Comparison of ENCODE assay signal across 14 cellular contexts in the genomic region with DNA sequence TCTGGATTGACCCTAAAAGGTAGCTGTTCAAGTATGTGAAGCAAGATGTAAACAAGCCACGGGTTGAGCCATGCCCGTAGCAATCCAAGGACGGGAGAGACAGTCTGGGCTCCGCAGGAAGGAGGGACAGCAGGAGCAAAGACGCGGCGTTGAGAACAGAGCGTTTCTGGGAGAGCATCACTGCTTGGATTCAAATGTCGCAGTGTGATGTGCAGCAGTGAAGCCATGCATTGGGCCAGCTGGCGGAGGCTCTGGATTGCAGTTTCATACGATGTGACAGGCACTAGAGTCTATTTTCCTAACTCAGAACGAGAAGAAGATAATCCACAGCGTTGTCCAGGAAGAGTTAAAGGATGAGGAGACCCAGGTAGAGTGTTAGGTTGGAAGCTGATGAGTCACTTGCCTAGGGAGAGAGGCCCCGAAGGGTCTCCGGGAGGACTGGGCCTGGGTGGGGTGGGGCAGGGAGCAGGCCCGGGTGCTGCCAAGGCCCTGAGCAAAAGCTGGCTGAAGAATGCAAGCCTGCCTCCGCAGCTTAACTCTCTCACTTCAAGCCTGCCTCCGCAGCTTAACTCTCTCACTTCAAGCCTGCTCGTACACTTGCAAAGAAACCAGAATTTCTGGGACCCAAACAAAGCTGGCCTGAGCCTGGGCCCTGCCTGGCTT. TPM values are rescaled to one million over a fixed set of nuclear protein-coding genes. Genes with fewer than 3 reads are reported as not detected.
DNase-seq lines count a peak whose midpoint lies in the region; ATAC-seq, FAIRE-seq and TF ChIP-seq lines count a peak whose summit lies in the region.
"Had no signal": no experiment of that assay in that cellular context is flagged by ENCODE, and none has a peak within 500 bp of the region (broad histone marks: within the 10 kb centered on the region; RNA-seq: fewer than 3 reads in every experiment).

No MANE protein-coding gene starts in this region.

- 67 to 82% (median 77%) methylated on average over 19 of the region's 19 CpGs for WGBS in spleen, 5 donors
- 61 to 69% (median 67%) methylated on average over 19 of the region's 19 CpGs for WGBS in small intestine, 3 donors

- no peak for TF ChIP-seq POLR2A in spleen (IDR thresholded peaks at IDR 0.05)

- H3K27ac ChIP-seq in GM23338 (ENCODE audit: low read depth) = no peak overlapping the region
- peak overlapping the region; percentile 60 for H3K27ac ChIP-seq in caudate nucleus (ENCODE audit: low read depth, low read length)
- peak overlapping the region; percentile 66 for H3K27ac ChIP-seq in lower lobe of right lung
- H3K27ac ChIP-seq in spleen = peak overlapping the region in 5 of 8 donors; percentile 20 to 79 (median 50)
- H3K27ac ChIP-seq in small intestine (ENCODE audit: low read depth in 1 of 2, low read length in 1 of 2) = peak overlapping the region in 1 of 2 donors; percentile 6

- ATAC-seq in GM23338 = peak; percentile 14
- ATAC-seq in lower lobe of right lung = peak; percentile 7 to 30
- no peak for ATAC-seq in HG03045 (IDR thresholded peaks at IDR 0.05; ENCODE audit: unreplicated experiment)

- peak overlapping the region; percentile 29; the same call in 1 of the 2 replicates for H3K27ac Mint-ChIP-seq in GM23338
- H3K27ac Mint-ChIP-seq in activated CD4-positive, alpha-beta memory T cell treated with anti-CD3 and anti-CD28 coated beads, Interleukin-2, amount 10 ng/mL, durations not matched to agents 7 days and 5 days = no peak overlapping the region
- H3K27ac Mint-ChIP-seq in osteocyte (ENCODE audit: unreplicated experiment) = no peak overlapping the region
- H3K27ac Mint-ChIP-seq: progenitor cell of endocrine pancreas had no signal

- no peaks in the 10 kb centered on the region for H3K36me3 ChIP-seq in GM23338 (ENCODE audit: insufficient read depth)
- H3K36me3 ChIP-seq in lower lobe of right lung = no peaks in the 10 kb centered on the region
- no peaks in the 10 kb centered on the region for H3K36me3 ChIP-seq in spleen
- H3K36me3 ChIP-seq in small intestine (ENCODE audit: control insufficient read depth in 2 of 2, insufficient read depth in 2 of 2, low read length in 2 of 2) = no peaks in the 10 kb centered on the region

- intact Hi-C loops in lower lobe of right lung (cut with DNase I) (no loop called here), spleen (cut with DNase I; ENCODE audit: low total_unique reads) (no loop called here)

- no peak overlapping the region for H3K4me3 Mint-ChIP-seq in GM23338
- no peak overlapping the region for H3K4me3 Mint-ChIP-seq in activated CD4-positive, alpha-beta memory T cell treated with anti-CD3 and anti-CD28 coated beads, Interleukin-2, amount 10 ng/mL, durations not matched to agents 7 days and 5 days
- H3K4me3 Mint-ChIP-seq in osteocyte (ENCODE audit: unreplicated experiment) = no peak overlapping the region

- H3K4me1 ChIP-seq in GM23338 (ENCODE audit: insufficient read depth) (peaks cover 5% of the 10 kb centered on the region), lower lobe of right lung (peaks cover 56% of the 10 kb centered on the region), spleen (peaks cover 55 to 93% (median 72%) of the 10 kb centered on the region in 6 donors), small intestine (ENCODE audit: control insufficient read depth in 2 of 2, insufficient read depth in 1 of 2, low read depth in 1 of 2, low read length in 1 of 2) (no peaks in the 10 kb centered on the region)

- FAIRE-seq in small intestine (lab: Jason Lieb, UNC) = no peak
- FAIRE-seq: colon, TTC549 had no signal

- POLR2A ChIA-PET in activated CD4-positive, alpha-beta memory T cell treated with anti-CD3 and anti-CD28 coated beads, Interleukin-2, amount 10 ng/mL, durations not matched to agents 7 days and 5 days (lab: Charles Lee) = no interaction called here

- H3K27me3 ChIP-seq in GM23338 (ENCODE audit: insufficient read depth) = no peaks in the 10 kb centered on the region
- H3K27me3 ChIP-seq in lower lobe of right lung (ENCODE audit: low read depth) = no peaks in the 10 kb centered on the region
- peaks cover 0 to 3% (median 0%) of the 10 kb centered on the region in 7 donors for H3K27me3 ChIP-seq in spleen (replicated peaks in 1 of 7)
- no peaks in the 10 kb centered on the region for H3K27me3 ChIP-seq in small intestine (ENCODE audit: control insufficient read depth in 2 of 2, insufficient read depth in 2 of 2, low read length in 2 of 2)

- H3K27me3 Mint-ChIP-seq in GM23338 (ENCODE audit: insufficient read depth, low read depth, poor library complexity) (peaks cover 19% of the 10 kb centered on the region), osteocyte (ENCODE audit: unreplicated experiment) (no peaks in the 10 kb centered on the region)
- H3K27me3 Mint-ChIP-seq in activated CD4-positive, alpha-beta memory T cell treated with anti-CD3 and anti-CD28 coated beads, Interleukin-2, amount 10 ng/mL, durations not matched to agents 7 days and 5 days = peaks cover 1% of the 10 kb centered on the region

- CTCF ChIA-PET in activated CD4-positive, alpha-beta memory T cell treated with anti-CD3 and anti-CD28 coated beads, Interleukin-2, amount 10 ng/mL, durations not matched to agents 7 days and 5 days (lab: Charles Lee) = interaction anchor here (0.7 kb wide), 1 partner anchor 43 kb away, joined by 5 read pairs; no protein-coding TSS in a partner anchor

- no peaks in the 10 kb centered on the region for H3F3A ChIP-seq in GM23338 (replicated peaks; ENCODE audit: low read depth)

- H3K36me3 Mint-ChIP-seq in GM23338 (ENCODE audit: low read depth) (no peaks in the 10 kb centered on the region), osteocyte (ENCODE audit: unreplicated experiment) (no peaks in the 10 kb centered on the region)
- H3K36me3 Mint-ChIP-seq in activated CD4-positive, alpha-beta memory T cell treated with anti-CD3 and anti-CD28 coated beads, Interleukin-2, amount 10 ng/mL, durations not matched to agents 7 days and 5 days (ENCODE audit: low read depth) = no peaks in the 10 kb centered on the region

- no peaks in the 10 kb centered on the region for H3K9me3 ChIP-seq in lower lobe of right lung
- H3K9me3 ChIP-seq in spleen = no peaks in the 10 kb centered on the region
- no peaks in the 10 kb centered on the region for H3K9me3 ChIP-seq in small intestine (ENCODE audit: control insufficient read depth, low read depth)

- TF ChIP-seq CTCF in GM23338 (conservative IDR thresholded peaks at IDR 0.05; ENCODE audit: low read depth in 2 of 2) = no peak
- no peak for TF ChIP-seq CTCF in lower lobe of right lung (IDR thresholded peaks at IDR 0.05)
- no peak for TF ChIP-seq CTCF in spleen (IDR thresholded peaks at IDR 0.05 in 8 of 11, conservative IDR thresholded peaks at IDR 0.05 in 3 of 11)
- no peak for TF ChIP-seq CTCF in osteocyte (IDR thresholded peaks at IDR 0.05)

- peaks cover 33% of the 10 kb centered on the region for H3K4me1 Mint-ChIP-seq in GM23338
- H3K4me1 Mint-ChIP-seq in activated CD4-positive, alpha-beta memory T cell treated with anti-CD3 and anti-CD28 coated beads, Interleukin-2, amount 10 ng/mL, durations not matched to agents 7 days and 5 days = peaks cover 11% of the 10 kb centered on the region
- peaks cover 19% of the 10 kb centered on the region for H3K4me1 Mint-ChIP-seq in osteocyte (ENCODE audit: unreplicated experiment)

- DNase-seq in GM23338 (ENCODE audit: low spot score) = no peak
- DNase-seq in caudate nucleus (lab: John Stamatoyannopoulos, UW) = peak in 7 of 61 donors; percentile 22 to 69 (median 50)
- DNase-seq in lower lobe of right lung = no peak
- no peak for DNase-seq in spleen
- no peak for DNase-seq in small intestine
- DNase-seq in activated CD4-positive, alpha-beta memory T cell treated with anti-CD3 and anti-CD28 coated beads, Interleukin-2, amount 10 ng/mL, durations not matched to agents 7 days and 5 days = no peak
- DNase-seq in osteocyte (ENCODE audit: extremely low spot score, unreplicated experiment) = no peak
- DNase-seq: activated T-cell treated with anti-CD3 and anti-CD28 coated beads for 4 hours; GOT3; NK-92 treated with Interleukin-12 subunit alpha and Interleukin-12 subunit beta, amount 100 ng/mL, for 24 hours had no signal

- H3K79me2 ChIP-seq in GM23338 (replicated peaks; ENCODE audit: insufficient read depth) = no peaks in the 10 kb centered on the region

- no peaks in the 10 kb centered on the region for H4K20me1 ChIP-seq in GM23338 (replicated peaks; ENCODE audit: insufficient read depth)

- H3K4me3 ChIP-seq in GM23338 (no peak overlapping the region), lower lobe of right lung (no peak overlapping the region), spleen (no peak overlapping the region), small intestine (ENCODE audit: low read depth in 1 of 2, low read length in 2 of 2) (no peak overlapping the region)

- no peak overlapping the region; the same call in 1 of the 2 replicates for H2AFZ ChIP-seq in GM23338

- no peak overlapping the region for H3K4me2 ChIP-seq in GM23338

- H3K9me3 Mint-ChIP-seq in GM23338 = no peaks in the 10 kb centered on the region
- no peaks in the 10 kb centered on the region for H3K9me3 Mint-ChIP-seq in activated CD4-positive, alpha-beta memory T cell treated with anti-CD3 and anti-CD28 coated beads, Interleukin-2, amount 10 ng/mL, durations not matched to agents 7 days and 5 days
- H3K9me3 Mint-ChIP-seq in osteocyte (ENCODE audit: unreplicated experiment) = no peaks in the 10 kb centered on the region

- no peaks in the 10 kb centered on the region for H3K9me2 ChIP-seq in GM23338 (ENCODE audit: insufficient read depth)

RNA-seq across cellular contexts. Expression of a gene that starts 17.7 kb away (rescaled TPM):
- 69.7 and 80.7 TPM in 2 replicates for total RNA-seq in GM23338 (2014; rRNA removed; shearing (Covaris generic))
- polyA plus RNA-seq in GM23338 (2016; fragmentation: Nextera tagmentation; extraction: Ambion mirVana) (15.4 and 16.8 TPM in 2 replicates), spleen (10 to 100 TPM in 2 of 3 donors, 1 to 10 TPM in 1; 6.1 to 37.2 (median 16.5) TPM), small intestine (10 to 100 TPM in 1 of 3 donors, 1 to 10 TPM in 1, under 1 TPM in 1; 0.45 to 21.0 (median 1.4) TPM)
- total RNA-seq in lower lobe of right lung (24.3 TPM), spleen (100 to 1,000 TPM in 2 of 7 donors, 10 to 100 TPM in 5; 59.7 to 205 (median 70.3) TPM), osteocyte (33.8 and 39.1 TPM in 2 replicates)
- 10 to 100 TPM; 22.2 to 22.5 TPM for total RNA-seq in activated CD4-positive, alpha-beta memory T cell treated with anti-CD3 and anti-CD28 coated beads, Interleukin-2, amount 10 ng/mL, durations not matched to agents 7 days and 5 days

RNA-seq across cellular contexts. Expression of a gene that starts 29.7 kb away (rescaled TPM):
- 17.5 and 18.3 TPM in 2 replicates for total RNA-seq in GM23338 (2014; rRNA removed; shearing (Covaris generic))
- polyA plus RNA-seq in GM23338 (2016; fragmentation: Nextera tagmentation; extraction: Ambion mirVana) = 32.0 and 33.8 TPM in 2 replicates
- total RNA-seq in lower lobe of right lung = 9.4 TPM
- 10 to 100 TPM; 13.6 to 32.2 (median 22.5) TPM for total RNA-seq in spleen
- 10 to 100 TPM; 13.7 to 17.7 (median 15.8) TPM for polyA plus RNA-seq in spleen
- 10 to 100 TPM; 15.9 to 23.0 (median 17.0) TPM for polyA plus RNA-seq in small intestine
- total RNA-seq in activated CD4-positive, alpha-beta memory T cell treated with anti-CD3 and anti-CD28 coated beads, Interleukin-2, amount 10 ng/mL, durations not matched to agents 7 days and 5 days = 10 to 100 TPM; 44.1 to 47.7 TPM
- total RNA-seq in osteocyte = 10.5 and 12.4 TPM in 2 replicates

RNA-seq across cellular contexts. Expression of a gene that starts 43.7 kb away (rescaled TPM):
- 4.0 and 6.5 TPM in 2 replicates for total RNA-seq in GM23338 (2014; rRNA removed; shearing (Covaris generic))
- 2.9 and 5.0 TPM in 2 replicates for polyA plus RNA-seq in GM23338 (2016; fragmentation: Nextera tagmentation; extraction: Ambion mirVana)
- total RNA-seq in lower lobe of right lung = 3.5 TPM
- total RNA-seq in spleen = 10 to 100 TPM in 3 of 7 donors, 1 to 10 TPM in 4; 4.6 to 19.8 (median 9.3) TPM
- 1 to 10 TPM; 2.4 to 4.9 (median 3.9) TPM for polyA plus RNA-seq in spleen
- polyA plus RNA-seq in small intestine = 1 to 10 TPM; 2.2 to 3.8 (median 2.7) TPM
- 10 to 100 TPM; 15.5 to 16.9 TPM for total RNA-seq in activated CD4-positive, alpha-beta memory T cell treated with anti-CD3 and anti-CD28 coated beads, Interleukin-2, amount 10 ng/mL, durations not matched to agents 7 days and 5 days
- 4.4 and 5.7 TPM in 2 replicates for total RNA-seq in osteocyte
